ENCODE assay signal across 8 cellular contexts in the genomic region with DNA sequence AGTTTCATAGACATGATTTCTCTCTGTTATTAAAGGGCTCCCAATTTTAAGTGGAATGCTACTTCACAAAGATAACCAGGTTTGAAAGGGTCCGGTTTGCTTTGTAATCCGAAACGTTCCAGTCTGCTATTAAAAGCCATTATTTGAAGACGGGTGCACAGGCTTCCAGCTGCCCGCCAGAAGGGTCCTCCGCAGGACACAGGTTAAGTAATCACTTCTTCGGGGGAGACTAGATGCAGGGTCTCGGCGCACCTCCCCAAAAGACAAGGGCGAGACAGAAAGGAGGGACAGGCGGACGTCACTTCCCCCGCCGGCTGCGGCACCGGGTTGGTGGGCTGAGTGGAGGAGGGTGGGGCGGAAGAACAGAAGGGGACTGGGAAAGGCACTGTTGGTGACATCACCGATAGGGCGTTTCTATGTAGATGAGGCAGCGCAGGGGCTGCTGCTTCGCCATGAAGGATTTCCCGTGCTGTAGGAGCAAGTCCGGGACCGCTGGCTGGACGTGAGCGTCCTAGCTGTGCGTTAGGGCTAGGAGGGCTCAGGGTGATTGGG. TPM values are rescaled to one million over a fixed set of nuclear protein-coding genes. Genes with fewer than 3 reads are reported as not detected.
DNase-seq lines count a peak whose midpoint lies in the region; ATAC-seq lines count a peak whose summit lies in the region.

No MANE protein-coding gene starts in this region.

- CTCF ChIA-PET in activated CD4-positive, alpha-beta T cell treated with anti-CD3 and anti-CD28 coated beads for 36 hours (lab: Charles Lee) = interaction anchor here (1.3 to 1.8 kb wide), 2 partner anchors 194 to 195 kb away, joined by 3 to 4 read pairs; no protein-coding TSS in a partner anchor

- ATAC-seq in HG03442 (IDR thresholded peaks at IDR 0.05; ENCODE audit: unreplicated experiment) (peak; percentile 84), left lobe of liver (peak; percentile 95)
- peak; percentile 90 for ATAC-seq in activated CD4-positive, alpha-beta T cell treated with anti-CD3 and anti-CD28 coated beads for 36 hours

- POLR2A ChIA-PET in activated CD4-positive, alpha-beta T cell treated with anti-CD3 and anti-CD28 coated beads for 36 hours (lab: Charles Lee) = interaction anchor here (0.6 to 2.3 kb wide), 24 partner anchors 8 to 1120 kb away, joined by 3 to 78 read pairs (median 4); a partner anchor contains a TSS

- no peaks in the 10 kb centered on the region for H3K9me3 Mint-ChIP-seq in activated CD4-positive, alpha-beta T cell treated with anti-CD3 and anti-CD28 coated beads for 36 hours (ENCODE audit: low read depth)

- peaks cover 30% of the 10 kb centered on the region for H3K4me1 Mint-ChIP-seq in activated CD4-positive, alpha-beta T cell treated with anti-CD3 and anti-CD28 coated beads for 36 hours

- H3K36me3 Mint-ChIP-seq in activated CD4-positive, alpha-beta T cell treated with anti-CD3 and anti-CD28 coated beads for 36 hours (ENCODE audit: low read depth) = no peaks in the 10 kb centered on the region

- intact Hi-C loops in activated CD4-positive, alpha-beta T cell treated with anti-CD3 and anti-CD28 coated beads for 36 hours (cut with DNase I, micrococcal nuclease) = loop anchor here (1.0 to 10.0 kb wide), 14 partner anchors 8 to 1380 kb away; a partner anchor contains a TSS

- DNase-seq in AG20443 (ENCODE audit: low spot score) (peak; percentile 97), GM19240 (ENCODE audit: insufficient read length, low spot score) (peak; percentile 88), NCI-H510A treated with DMSO at 0.1 percent for 48 hours (lab: John Stamatoyannopoulos, UW) (peak; percentile 98), dermis blood vessel endothelial cell (peak; percentile 100), left lobe of liver (ENCODE audit: low spot score) (peak; percentile 100)
- peak; percentile 100 for DNase-seq in activated CD4-positive, alpha-beta T cell treated with anti-CD3 and anti-CD28 coated beads for 36 hours
- peak; percentile 98 to 100 for DNase-seq in stimulated activated CD4-positive, alpha-beta T cell treated with anti-CD3 and anti-CD28 coated beads, Interleukin-2, amount 100 ng/mL, for 24 hours

- no peaks in the 10 kb centered on the region for H3K27me3 Mint-ChIP-seq in activated CD4-positive, alpha-beta T cell treated with anti-CD3 and anti-CD28 coated beads for 36 hours

- no peak overlapping the region for H3K4me3 Mint-ChIP-seq in activated CD4-positive, alpha-beta T cell treated with anti-CD3 and anti-CD28 coated beads for 36 hours

- H3K27ac Mint-ChIP-seq in activated CD4-positive, alpha-beta T cell treated with anti-CD3 and anti-CD28 coated beads for 36 hours = no peak overlapping the region

RNA-seq across cellular contexts. Expression of a gene that starts 8.9 kb away (rescaled TPM):
- 1,000 to 10,000 TPM; 1,573 to 2,291 TPM for total RNA-seq in activated CD4-positive, alpha-beta T cell treated with anti-CD3 and anti-CD28 coated beads for 36 hours
- total RNA-seq in dermis blood vessel endothelial cell = under 0.01 TPM in 2 replicates
- total RNA-seq in left lobe of liver = 1,159 TPM

RNA-seq across cellular contexts. Expression of a gene that starts 17.1 kb away (rescaled TPM):
- 10 to 100 TPM; 18.4 to 25.7 TPM for total RNA-seq in activated CD4-positive, alpha-beta T cell treated with anti-CD3 and anti-CD28 coated beads for 36 hours
- total RNA-seq in dermis blood vessel endothelial cell (19.7 and 20.6 TPM in 2 replicates), left lobe of liver (11.8 TPM)

Comparison
In these comparisons a context has a peak if more than half of its experiments do, and no peak if none do; other contexts are left out.
1. Peak in every context shown above with its lines: DNase-seq and ATAC-seq.
2. RNA of a gene that starts 8.9 kb away (total RNA-seq): 1,573 to 2,291 TPM in activated CD4-positive, alpha-beta T cell treated with anti-CD3 and anti-CD28 coated beads for 36 hours and 1,159 TPM in left lobe of liver (single experiment); under 0.01 TPM in dermis blood vessel endothelial cell; every median in the first group is over 1,000 times any median in the second.